9 cellular contexts compared by ENCODE assay signal in genomic region chr9:98974994-98975712, GRCh38. TPM values are rescaled to one million over a fixed set of nuclear protein-coding genes. Genes with fewer than 3 reads are reported as not detected.
DNase-seq lines count a peak whose midpoint lies in the region; ATAC-seq and TF ChIP-seq lines count a peak whose summit lies in the region.
"Had no signal": no experiment of that assay in that cellular context is flagged by ENCODE, and none has a peak within 500 bp of the region (broad histone marks: within the 10 kb centered on the region; RNA-seq: fewer than 3 reads in every experiment).

No MANE protein-coding gene starts in this region.

- peak; percentile 84 for DNase-seq in Calu3
- peak; percentile 75 to 92 (median 90) for DNase-seq in Peyer's patch
- DNase-seq in activated T-helper 1 cell treated with anti-CD3 and anti-CD28 coated beads, Interleukin-12 subunit alpha, Interleukin-12 subunit beta, Interleukin-2, Interleukin-4 antibody, amounts not matched to agents 30 ng/mL and 10 ng/mL and 1 ng/mL, durations not matched to agents 14 hours and 24 hours and 36 hours (ENCODE audit: low spot score), result peak; percentile 70
- peak; percentile 45 for DNase-seq in fibroblast of the conjunctiva (ENCODE audit: low read depth)
- peak; percentile 94 for DNase-seq in nephron progenitor cell
- peak; percentile 89 for DNase-seq in stimulated activated naive CD8-positive, alpha-beta T cell treated with anti-CD3 and anti-CD28 coated beads, Interleukin-15, Interleukin-2, amounts not matched to agents 100 U/mL and 50 U/mL, for 24 hours

- H3K4me1 Mint-ChIP-seq in Calu3 (ENCODE audit: low read depth, unreplicated experiment), result peaks cover 7% of the 10 kb centered on the region
- H3K4me1 Mint-ChIP-seq in activated T-helper 1 cell treated with anti-CD3 and anti-CD28 coated beads, Interleukin-12 subunit alpha, Interleukin-12 subunit beta, Interleukin-2, Interleukin-4 antibody, amounts not matched to agents 30 ng/mL and 10 ng/mL and 1 ng/mL, durations not matched to agents 14 hours and 24 hours and 36 hours (ENCODE audit: low read depth), result peaks cover 6% of the 10 kb centered on the region
- H3K4me1 Mint-ChIP-seq in nephron progenitor cell, result peaks cover 5% of the 10 kb centered on the region

- H3K27me3 Mint-ChIP-seq in Calu3 (ENCODE audit: unreplicated experiment) (peaks cover 23% of the 10 kb centered on the region), nephron progenitor cell (ENCODE audit: low read depth, poor library complexity) (peaks cover 40% of the 10 kb centered on the region)
- peaks cover 31% of the 10 kb centered on the region for H3K27me3 Mint-ChIP-seq in activated T-helper 1 cell treated with anti-CD3 and anti-CD28 coated beads, Interleukin-12 subunit alpha, Interleukin-12 subunit beta, Interleukin-2, Interleukin-4 antibody, amounts not matched to agents 30 ng/mL and 10 ng/mL and 1 ng/mL, durations not matched to agents 14 hours and 24 hours and 36 hours (ENCODE audit: insufficient read depth)

- H3K9me3 Mint-ChIP-seq in Calu3 (ENCODE audit: low read depth, unreplicated experiment) (no peaks in the 10 kb centered on the region), nephron progenitor cell (no peaks in the 10 kb centered on the region)
- H3K9me3 Mint-ChIP-seq in activated T-helper 1 cell treated with anti-CD3 and anti-CD28 coated beads, Interleukin-12 subunit alpha, Interleukin-12 subunit beta, Interleukin-2, Interleukin-4 antibody, amounts not matched to agents 30 ng/mL and 10 ng/mL and 1 ng/mL, durations not matched to agents 14 hours and 24 hours and 36 hours, result no peaks in the 10 kb centered on the region
- H3K9me3 Mint-ChIP-seq: dendritic cell treated with granulocyte-macrophage colony-stimulating factor and Interleukin-4, amounts not matched to agents 40 ng/mL and 50 ng/mL, for 4 days had no signal

- H3K27ac ChIP-seq in HUES64 (ENCODE audit: low read depth, low read length) (no peak overlapping the region), Peyer's patch (peak overlapping the region in 1 of 4 donors; percentile 41)

- TF ChIP-seq CTCF in Calu3 (IDR thresholded peaks at IDR 0.05; ENCODE audit: unreplicated experiment) (peak; percentile 81), Peyer's patch (IDR thresholded peaks at IDR 0.05) (peak; percentile 84 to 97 (median 92)), nephron progenitor cell (IDR thresholded peaks at IDR 0.05) (peak; percentile 98)

- peak; percentile 97 for ATAC-seq in GM21390 (IDR thresholded peaks at IDR 0.05; ENCODE audit: unreplicated experiment)
- peak; percentile 96 for ATAC-seq in stimulated activated naive CD8-positive, alpha-beta T cell treated with anti-CD3 and anti-CD28 coated beads, Interleukin-15, Interleukin-2, amounts not matched to agents 100 U/mL and 50 U/mL, for 24 hours

- H3K4me3 ChIP-seq in HUES64 (ENCODE audit: low read length) (peak overlapping the region; percentile 20), Peyer's patch (peak overlapping the region in 3 of 4 donors; percentile 9 to 18 (median 13))

- H3K36me3 ChIP-seq in HUES64 (ENCODE audit: insufficient read depth, low read length), result no peaks in the 10 kb centered on the region
- H3K36me3 ChIP-seq in Peyer's patch, result no peaks in the 10 kb centered on the region

- intact Hi-C loops in Calu3 (cut with micrococcal nuclease; ENCODE audit: unreplicated experiment), result loop anchor here (5.0 kb wide), 1 partner anchor 168 kb away; the partner anchor contains the start of gene GALNT12
- intact Hi-C loops in activated T-helper 1 cell treated with anti-CD3 and anti-CD28 coated beads, Interleukin-12 subunit alpha, Interleukin-12 subunit beta, Interleukin-2, Interleukin-4 antibody, amounts not matched to agents 30 ng/mL and 10 ng/mL and 1 ng/mL, durations not matched to agents 14 hours and 24 hours and 36 hours (cut with micrococcal nuclease), result loop anchor here (1.0 kb wide), 4 partner anchors 25 to 165 kb away; partner anchors contain the start of gene TGFBR1

- peaks cover 27% of the 10 kb centered on the region for H3K4me1 ChIP-seq in HUES64 (ENCODE audit: insufficient read depth, low read length)
- peaks cover 0 to 22% (median 2%) of the 10 kb centered on the region in 4 donors for H3K4me1 ChIP-seq in Peyer's patch

- WGBS in HUES64, result 21% methylated on average over 33 of the region's 33 CpGs

- H3K27ac Mint-ChIP-seq in Calu3 (ENCODE audit: unreplicated experiment), result no peak overlapping the region
- H3K27ac Mint-ChIP-seq in activated T-helper 1 cell treated with anti-CD3 and anti-CD28 coated beads, Interleukin-12 subunit alpha, Interleukin-12 subunit beta, Interleukin-2, Interleukin-4 antibody, amounts not matched to agents 30 ng/mL and 10 ng/mL and 1 ng/mL, durations not matched to agents 14 hours and 24 hours and 36 hours, result no peak overlapping the region
- H3K27ac Mint-ChIP-seq in nephron progenitor cell, result no peak overlapping the region
- H3K27ac Mint-ChIP-seq: dendritic cell treated with granulocyte-macrophage colony-stimulating factor and Interleukin-4, amounts not matched to agents 40 ng/mL and 50 ng/mL, for 4 days had no signal

- no peaks in the 10 kb centered on the region for H3K36me3 Mint-ChIP-seq in Calu3 (ENCODE audit: insufficient read depth, unreplicated experiment)
- no peaks in the 10 kb centered on the region for H3K36me3 Mint-ChIP-seq in activated T-helper 1 cell treated with anti-CD3 and anti-CD28 coated beads, Interleukin-12 subunit alpha, Interleukin-12 subunit beta, Interleukin-2, Interleukin-4 antibody, amounts not matched to agents 30 ng/mL and 10 ng/mL and 1 ng/mL, durations not matched to agents 14 hours and 24 hours and 36 hours (ENCODE audit: low read depth)
- H3K36me3 Mint-ChIP-seq in nephron progenitor cell (ENCODE audit: low read depth), result no peaks in the 10 kb centered on the region

- H3K27me3 ChIP-seq in HUES64 (ENCODE audit: insufficient read depth, low read length) (peaks cover 45% of the 10 kb centered on the region), Peyer's patch (no peaks in the 10 kb centered on the region)

- H3K9ac ChIP-seq in HUES64 (ENCODE audit: low read depth, low read length), result no peak overlapping the region

- H3K9me3 ChIP-seq in HUES64 (ENCODE audit: insufficient read depth, low read depth, low read length), result no peaks in the 10 kb centered on the region
- no peaks in the 10 kb centered on the region for H3K9me3 ChIP-seq in Peyer's patch

- TF ChIP-seq POLR2A in Peyer's patch (IDR thresholded peaks at IDR 0.05), result no peak

- CTCF ChIA-PET in Calu3 (lab: Charles Lee), result no interaction called here

- H3K4me3 Mint-ChIP-seq in Calu3 (ENCODE audit: low read depth, unreplicated experiment) (no peak overlapping the region), nephron progenitor cell (peak overlapping the region; percentile 43)
- peak overlapping the region; percentile 8 for H3K4me3 Mint-ChIP-seq in activated T-helper 1 cell treated with anti-CD3 and anti-CD28 coated beads, Interleukin-12 subunit alpha, Interleukin-12 subunit beta, Interleukin-2, Interleukin-4 antibody, amounts not matched to agents 30 ng/mL and 10 ng/mL and 1 ng/mL, durations not matched to agents 14 hours and 24 hours and 36 hours
- H3K4me3 Mint-ChIP-seq: dendritic cell treated with granulocyte-macrophage colony-stimulating factor and Interleukin-4, amounts not matched to agents 40 ng/mL and 50 ng/mL, for 4 days had no signal

- no TSS peak for BruUV-seq in Calu3 (replicated peaks; lab: Mats Ljungman, UMichigan)

RNA-seq across cellular contexts. Expression of gene COL15A1, which starts 31.4 kb away (rescaled TPM):
- total RNA-seq in Calu3 (2022) (not detected in 2 replicates), Peyer's patch (10 to 100 TPM in 1 of 4 donors, 1 to 10 TPM in 3; 1.4 to 16.5 (median 5.6) TPM)
- 0.10 TPM for polyA plus RNA-seq in HUES64 (2013, experiment 1 of 2)
- polyA plus RNA-seq in HUES64 (2013, experiment 2 of 2), result 0.13 TPM
- total RNA-seq in activated T-helper 1 cell treated with anti-CD3 and anti-CD28 coated beads, Interleukin-12 subunit alpha, Interleukin-12 subunit beta, Interleukin-2, Interleukin-4 antibody, amounts not matched to agents 30 ng/mL and 10 ng/mL and 1 ng/mL, durations not matched to agents 14 hours and 24 hours and 36 hours, result 0.02 and 0.05 TPM in 2 replicates
